Comparison of ENCODE assay signal across 1 cellular context in genomic region chr6:47477497-47478232, GRCh38.
TF ChIP-seq lines count a peak whose summit lies in the region.

Gene CD2AP, plus strand, starts transcription at chr6:47477789. Its CDS starts 456 bp downstream, at chr6:47478245.

TF ChIP-seq in K562, 482 proteins besides CTCF, POLR2A, EP300 and RAD21 (continued from another document and continues in another):
- TF ChIP-seq ZBTB33 (CRISPR knock-in tag; IDR thresholded peaks at IDR 0.05) (no peak), USF2 (CRISPR knock-in tag; IDR thresholded peaks at IDR 0.05) (no peak), CREB1 (IDR thresholded peaks at IDR 0.05) (peak; percentile 90), CREB1 (CRISPR knock-in tag; IDR thresholded peaks at IDR 0.05) (peak; percentile 92), JUND (IDR thresholded peaks at IDR 0.05; ENCODE audit: borderline replicate concordance, low read depth, low read length) (peak; percentile 91), JUND (tag; IDR thresholded peaks at IDR 0.05; ENCODE audit: borderline replicate concordance, low read depth, low read length) (peak; percentile 70; the same call in 1 of the 3 replicates), COPS2 (conservative IDR thresholded peaks at IDR 0.05) (no peak), E2F6 (IDR thresholded peaks at IDR 0.05; ENCODE audit: borderline replicate concordance in 1 of 2, extremely low read depth in 1 of 2, insufficient read depth in 1 of 2, insufficient read length in 1 of 2, low read depth in 1 of 2, low read length in 1 of 2, poor library complexity in 1 of 2, severe bottlenecking in 1 of 2) (peak; percentile 49 to 57), TBL1XR1 (IDR thresholded peaks at IDR 0.05; ENCODE audit: low read length in 2 of 2) (0 out of 4 replicates have a peak, but pooled peaks of 1 of the 2 experiments have one; percentile 36), KLF10 (CRISPR knock-in tag; IDR thresholded peaks at IDR 0.05) (no peak), TCF7 (IDR thresholded peaks at IDR 0.05; ENCODE audit: borderline replicate concordance) (no peak), SMARCA4 (IDR thresholded peaks at IDR 0.05) (0 out of 2 replicates have a peak, but pooled peaks have one; percentile 29), ARID1B (IDR thresholded peaks at IDR 0.05) (peak; percentile 48; the same call in 1 of the 2 replicates), FUS (optimal IDR thresholded peaks at IDR 0.05; ENCODE audit: low read depth, low read length) (peak; percentile 64), ZNF589 (CRISPR knock-in tag; IDR thresholded peaks at IDR 0.05; ENCODE audit: low read depth) (peak; percentile 61), ZNF407 (IDR thresholded peaks at IDR 0.05; ENCODE audit: low read depth) (peak; percentile 15; the same call in 1 of the 2 replicates), LCOR (CRISPR knock-in tag; IDR thresholded peaks at IDR 0.05) (peak; percentile 88), ZBTB5 (IDR thresholded peaks at IDR 0.05) (no peak), DPF2 (IDR thresholded peaks at IDR 0.05) (peak; percentile 56; the same call in 1 of the 2 replicates), ZNF12 (CRISPR knock-in tag; IDR thresholded peaks at IDR 0.05) (no peak), RCOR1 (IDR thresholded peaks at IDR 0.05; ENCODE audit: borderline replicate concordance in 1 of 2, low read depth in 2 of 2, low read length in 2 of 2) (peak in 1 of 2 experiments; percentile 21; a peak in 1 of 4 replicates), ZNF551 (CRISPR knock-in tag; IDR thresholded peaks at IDR 0.05) (no peak), PATZ1 (CRISPR knock-in tag; IDR thresholded peaks at IDR 0.05; ENCODE audit: borderline replicate concordance) (no peak), HMG20A (CRISPR knock-in tag; conservative IDR thresholded peaks at IDR 0.05) (no peak), SPI1 (IDR thresholded peaks at IDR 0.05; ENCODE audit: borderline replicate concordance, low read depth, low read length) (no peak), PRPF4 (IDR thresholded peaks at IDR 0.05; ENCODE audit: insufficient read depth, low read depth, low read length, poor library complexity, severe bottlenecking) (peak; percentile 84), ZBTB12 (CRISPR knock-in tag; IDR thresholded peaks at IDR 0.05) (peak; percentile 88), RBFOX2 (IDR thresholded peaks at IDR 0.05; ENCODE audit: low read depth, low read length) (peak; percentile 99), KHSRP (IDR thresholded peaks at IDR 0.05) (peak; percentile 77), BMI1 (IDR thresholded peaks at IDR 0.05; ENCODE audit: low read length) (no peak), POLR2B (IDR thresholded peaks at IDR 0.05; ENCODE audit: low read depth, partially characterized antibody) (peak; percentile 76), E2F3 (CRISPR knock-in tag; IDR thresholded peaks at IDR 0.05) (peak; percentile 52; the same call in 1 of the 2 replicates), ZNF197 (CRISPR knock-in tag; IDR thresholded peaks at IDR 0.05; ENCODE audit: low read depth) (peak; percentile 2; the same call in 1 of the 2 replicates), ATF1 (CRISPR knock-in tag; IDR thresholded peaks at IDR 0.05) (peak; percentile 80; the same call in 1 of the 2 replicates), ATF1 (tag; IDR thresholded peaks at IDR 0.05) (peak; percentile 97), KLF6 (CRISPR knock-in tag; IDR thresholded peaks at IDR 0.05; ENCODE audit: borderline replicate concordance) (peak; percentile 6; the same call in 1 of the 2 replicates), BCOR (IDR thresholded peaks at IDR 0.05) (no peak), CHCHD3 (CRISPR knock-in tag; IDR thresholded peaks at IDR 0.05) (no peak), MTA3 (IDR thresholded peaks at IDR 0.05; ENCODE audit: borderline replicate concordance) (peak; percentile 27), PTRF (tag; IDR thresholded peaks at IDR 0.05) (no peak), ZBTB2 (IDR thresholded peaks at IDR 0.05) (0 out of 2 replicates have a peak, but pooled peaks have one; percentile 22), ZNF75A (CRISPR knock-in tag; IDR thresholded peaks at IDR 0.05) (no peak)
